10 cellular contexts compared by ENCODE assay signal in the genomic region with DNA sequence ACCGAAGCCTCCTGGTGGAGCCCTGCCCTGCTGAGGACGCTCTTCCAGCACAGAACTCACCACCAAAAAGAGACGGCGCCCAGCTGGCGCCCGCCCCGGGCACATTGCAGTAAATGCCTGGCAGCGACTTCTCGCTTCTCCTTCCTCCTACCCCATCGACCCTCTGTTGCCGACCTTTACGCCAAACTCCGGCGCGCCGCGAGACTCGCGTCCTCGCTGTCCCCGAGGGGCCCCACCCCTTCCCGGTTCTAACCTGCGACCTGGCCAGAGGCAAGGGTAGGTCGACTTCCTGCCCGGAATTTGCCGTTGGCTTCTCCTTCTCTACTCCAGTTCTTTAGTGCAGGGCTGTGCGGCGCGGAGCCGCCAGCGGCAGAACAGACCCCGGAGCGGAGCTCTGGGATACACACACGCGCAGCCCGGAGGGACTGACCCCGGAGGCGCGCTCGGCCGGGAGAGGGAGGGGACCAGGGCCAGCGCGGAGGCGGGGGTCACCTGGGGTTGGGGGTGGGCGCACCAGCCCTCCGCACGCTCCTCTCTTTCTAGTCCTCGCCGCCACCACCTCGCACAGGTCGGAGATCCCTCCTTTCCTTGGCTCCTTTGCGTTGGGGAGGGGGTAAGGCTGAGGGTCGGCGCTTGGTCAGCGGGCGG.
DNase-seq lines count a peak whose midpoint lies in the region; ATAC-seq and TF ChIP-seq lines count a peak whose summit lies in the region.
"Had no signal": no experiment of that assay in that cellular context is flagged by ENCODE, and none has a peak within 500 bp of the region (broad histone marks: within the 10 kb centered on the region; RNA-seq: fewer than 3 reads in every experiment).

No MANE protein-coding gene starts in this region.

- H3K4me3 ChIP-seq in ectodermal cell (ENCODE audit: insufficient read depth, low read depth, low read length) = peak overlapping the region; percentile 54

- peaks cover 90% of the 10 kb centered on the region for H3K27me3 Mint-ChIP-seq in mesothelial cell of epicardium (ENCODE audit: low read depth)

- peaks cover 10% of the 10 kb centered on the region for H3K4me1 ChIP-seq in ectodermal cell (ENCODE audit: control insufficient read depth, insufficient read depth, low read length)

- no peak overlapping the region for H3K27ac ChIP-seq in ectodermal cell (ENCODE audit: insufficient read depth, low read depth, low read length, poor library complexity, severe bottlenecking)
- H3K27ac ChIP-seq: neutrophil had no signal

- H3K4me3 Mint-ChIP-seq in mesothelial cell of epicardium = peak overlapping the region; percentile 75
- H3K4me3 Mint-ChIP-seq: CD4-positive, CD25-positive, alpha-beta regulatory T cell had no signal

- WGBS in ectodermal cell, 2 experiments = 1% methylated on average over 56 of the region's 56 CpGs

- H3K9me3 ChIP-seq in ectodermal cell (ENCODE audit: control insufficient read depth, low read length) = no peaks in the 10 kb centered on the region
- H3K9me3 ChIP-seq: neutrophil had no signal

- ATAC-seq in HG02884 (IDR thresholded peaks at IDR 0.05; ENCODE audit: unreplicated experiment) = no peak
- ATAC-seq in GM19035 (IDR thresholded peaks at IDR 0.05; ENCODE audit: unreplicated experiment) = no peak

- no peaks in the 10 kb centered on the region for H3K9me3 Mint-ChIP-seq in mesothelial cell of epicardium
- H3K9me3 Mint-ChIP-seq: CD4-positive, CD25-positive, alpha-beta regulatory T cell had no signal

- H3K36me3 Mint-ChIP-seq in mesothelial cell of epicardium = no peaks in the 10 kb centered on the region

- peaks cover 11% of the 10 kb centered on the region for H3K4me1 Mint-ChIP-seq in mesothelial cell of epicardium

- H3K27ac Mint-ChIP-seq in mesothelial cell of epicardium = no peak overlapping the region
- H3K27ac Mint-ChIP-seq: CD4-positive, CD25-positive, alpha-beta regulatory T cell had no signal

- no peak for TF ChIP-seq CTCF in mesothelial cell of epicardium (IDR thresholded peaks at IDR 0.05; ENCODE audit: unreplicated experiment)

- H3K27me3 ChIP-seq in ectodermal cell (ENCODE audit: control insufficient read depth, insufficient read depth, low read length, poor library complexity, severe bottlenecking) = peaks cover 49% of the 10 kb centered on the region

- H3K36me3 ChIP-seq in ectodermal cell (ENCODE audit: control insufficient read depth, insufficient read depth, low read length) = no peaks in the 10 kb centered on the region
- H3K36me3 ChIP-seq: neutrophil had no signal

- peak; percentile 1 for DNase-seq in activated CD4-positive, alpha-beta T cell treated with anti-CD3 and anti-CD28 coated beads for 48 hours
- no peak for DNase-seq in activated CD4-positive, alpha-beta T cell treated with anti-CD3 and anti-CD28 coated beads, Interleukin-2, amount 50 U/mL, for 4 hours
- DNase-seq in mesothelial cell of epicardium (ENCODE audit: low spot score in 2 of 2, unreplicated experiment in 2 of 2) = peak; percentile 19 to 53
- peak; percentile 43 for DNase-seq in ureter (ENCODE audit: low spot score)
- DNase-seq in activated T-cell treated with anti-CD3 and anti-CD28 coated beads for 4 hours = no peak
- DNase-seq: CD4-positive, CD25-positive, alpha-beta regulatory T cell had no signal

Comparison
In these comparisons a context has a peak if more than half of its experiments do, and no peak if none do; other contexts are left out.
1. DNase-seq: peak in activated CD4-positive, alpha-beta T cell treated with anti-CD3 and anti-CD28 coated beads for 48 hours (single experiment), mesothelial cell of epicardium (2 of 2) and ureter (single experiment); none in activated CD4-positive, alpha-beta T cell treated with anti-CD3 and anti-CD28 coated beads, Interleukin-2, amount 50 U/mL, for 4 hours (0 of 2) and activated T-cell treated with anti-CD3 and anti-CD28 coated beads for 4 hours (single experiment).